ENCODE assay signal across 8 cellular contexts in genomic region chr13:36997716-36998427, GRCh38. TPM values are rescaled to one million over a fixed set of nuclear protein-coding genes. Genes with fewer than 3 reads are reported as not detected.
A peak's percentile ranks its signal among the peaks of the same experiment; 100 is the strongest.
DNase-seq lines count a peak whose midpoint lies in the region; ATAC-seq and TF ChIP-seq lines count a peak whose summit lies in the region.

No MANE protein-coding gene starts in this region.

- peak overlapping the region; percentile 88 for H3K4me3 ChIP-seq in CD8-positive, alpha-beta T cell (ENCODE audit: low read depth, low read length)
- H3K4me3 ChIP-seq in NB4 (ENCODE audit: low read depth, low read length) (peak overlapping the region; percentile 94), endocrine pancreas (ENCODE audit: control insufficient read depth, insufficient read depth, low read length) (peak overlapping the region; percentile 84), neural progenitor cell (peak overlapping the region; percentile 68)

- H3K9ac ChIP-seq in endocrine pancreas (ENCODE audit: control insufficient read depth, insufficient read depth, low read length) (peak overlapping the region; percentile 97), neural progenitor cell (peak overlapping the region; percentile 90)

- H3K4me3 Mint-ChIP-seq in CD8-positive, alpha-beta T cell: peak overlapping the region; percentile 98
- peak overlapping the region; percentile 100 for H3K4me3 Mint-ChIP-seq in neural progenitor cell

- TF ChIP-seq CTCF in CD8-positive, alpha-beta T cell (IDR thresholded peaks at IDR 0.05): no peak
- no peak for TF ChIP-seq CTCF in NB4 (IDR thresholded peaks at IDR 0.05; ENCODE audit: low read depth, low read length)
- TF ChIP-seq CTCF in neural progenitor cell (IDR thresholded peaks at IDR 0.05): no peak

- peaks cover 18% of the 10 kb centered on the region for H3K36me3 ChIP-seq in CD8-positive, alpha-beta T cell (ENCODE audit: insufficient read depth, low read length)
- peaks cover 2% of the 10 kb centered on the region for H3K36me3 ChIP-seq in endocrine pancreas (ENCODE audit: control insufficient read depth, insufficient read depth, low read length)
- peaks cover 13% of the 10 kb centered on the region for H3K36me3 ChIP-seq in neural progenitor cell

- DNase-seq in CD8-positive, alpha-beta T cell: no peak
- DNase-seq in NB4 (ENCODE audit: low read depth) (no peak), neural progenitor cell (ENCODE audit: low spot score) (no peak), inferior parietal cortex (ENCODE audit: extremely low spot score) (no peak), iPS-NIHi7 (ENCODE audit: extremely low spot score) (no peak)

- H3K4me1 ChIP-seq in CD8-positive, alpha-beta T cell (ENCODE audit: insufficient read depth, low read length): peaks cover 21% of the 10 kb centered on the region
- H3K4me1 ChIP-seq in endocrine pancreas (ENCODE audit: control insufficient read depth, insufficient read depth, low read length): peaks cover 12% of the 10 kb centered on the region
- H3K4me1 ChIP-seq in neural progenitor cell: peaks cover 13% of the 10 kb centered on the region

- H3K4me1 Mint-ChIP-seq in CD8-positive, alpha-beta T cell (ENCODE audit: low read depth): peaks cover 38% of the 10 kb centered on the region
- peaks cover 27% of the 10 kb centered on the region for H3K4me1 Mint-ChIP-seq in neural progenitor cell

- intact Hi-C loops in CD8-positive, alpha-beta T cell (cut with DNase I, micrococcal nuclease): loop anchor here in 1 of 2 experiments (5.0 kb wide), 1 partner anchor 1349 kb away; the partner anchor contains the start of gene UFM1

- CTCF ChIA-PET in CD8-positive, alpha-beta T cell (lab: Charles Lee): no interaction called here

- TF ChIP-seq POLR2A in NB4 (IDR thresholded peaks at IDR 0.05; ENCODE audit: extremely low read depth, insufficient read length): no peak

- peaks cover 68% of the 10 kb centered on the region for H3K79me2 ChIP-seq in neural progenitor cell (ENCODE audit: low read depth)

- no peaks in the 10 kb centered on the region for H4K20me1 ChIP-seq in neural progenitor cell (ENCODE audit: low read depth)

- H3K36me3 Mint-ChIP-seq in CD8-positive, alpha-beta T cell: peaks cover 50% of the 10 kb centered on the region
- peaks cover 7% of the 10 kb centered on the region for H3K36me3 Mint-ChIP-seq in neural progenitor cell

- peak overlapping the region; percentile 100 for H3K27ac Mint-ChIP-seq in CD8-positive, alpha-beta T cell
- peak overlapping the region; percentile 98 for H3K27ac Mint-ChIP-seq in neural progenitor cell

- no peaks in the 10 kb centered on the region for H3K27me3 ChIP-seq in CD8-positive, alpha-beta T cell (ENCODE audit: insufficient read depth, low read length)
- no peaks in the 10 kb centered on the region for H3K27me3 ChIP-seq in endocrine pancreas (ENCODE audit: control insufficient read depth, insufficient read depth, low read length)
- no peaks in the 10 kb centered on the region for H3K27me3 ChIP-seq in neural progenitor cell

- H3F3A ChIP-seq in neural progenitor cell (ENCODE audit: low read depth): peaks cover 17% of the 10 kb centered on the region

- no peak for ATAC-seq in CD8-positive, alpha-beta T cell
- no peak for ATAC-seq in GM21723 (IDR thresholded peaks at IDR 0.05; ENCODE audit: unreplicated experiment)
- ATAC-seq in HG03378 (IDR thresholded peaks at IDR 0.05; ENCODE audit: unreplicated experiment): no peak

- H3K4me2 ChIP-seq in neural progenitor cell: peak overlapping the region; percentile 99

- no peaks in the 10 kb centered on the region for H3K9me3 Mint-ChIP-seq in CD8-positive, alpha-beta T cell
- no peaks in the 10 kb centered on the region for H3K9me3 Mint-ChIP-seq in neural progenitor cell

- H3K27me3 Mint-ChIP-seq in CD8-positive, alpha-beta T cell (ENCODE audit: low read depth): no peaks in the 10 kb centered on the region
- peaks cover 9% of the 10 kb centered on the region for H3K27me3 Mint-ChIP-seq in neural progenitor cell (ENCODE audit: insufficient read depth, low read depth)

- no peak overlapping the region for H2AFZ ChIP-seq in neural progenitor cell (replicated peaks)

- H3K9me3 ChIP-seq in CD8-positive, alpha-beta T cell (ENCODE audit: low read length): no peaks in the 10 kb centered on the region
- H3K9me3 ChIP-seq in endocrine pancreas (ENCODE audit: control insufficient read depth, low read length): no peaks in the 10 kb centered on the region
- H3K9me3 ChIP-seq in neural progenitor cell (ENCODE audit: low read depth): no peaks in the 10 kb centered on the region

- H3K27ac ChIP-seq in CD8-positive, alpha-beta T cell (ENCODE audit: low read depth, low read length): peak overlapping the region; percentile 89
- H3K27ac ChIP-seq in neural progenitor cell: no peak overlapping the region

- POLR2A ChIA-PET in CD8-positive, alpha-beta T cell (lab: Charles Lee): no interaction called here

RNA-seq across cellular contexts. Expression of gene ALG5, which starts 1.3 kb away (rescaled TPM):
- 10 to 100 TPM; 17.8 to 20.7 TPM for total RNA-seq in CD8-positive, alpha-beta T cell
- total RNA-seq in neural progenitor cell (ENCODE audit: low replicate concordance): 17.2 and 24.1 TPM in 2 replicates

RNA-seq across cellular contexts. Expression of gene EXOSC8, which starts 2.7 kb away (rescaled TPM):
- 10 to 100 TPM; 41.4 to 43.7 TPM for total RNA-seq in CD8-positive, alpha-beta T cell
- total RNA-seq in neural progenitor cell (ENCODE audit: low replicate concordance): 108 and 155 TPM in 2 replicates
